In genomic region chr10:110225756-110226554, GRCh38 we compare ENCODE assay signal across 8 cellular contexts. TPM values are rescaled to one million over a fixed set of nuclear protein-coding genes. Genes with fewer than 3 reads are reported as not detected.
DNase-seq lines count a peak whose midpoint lies in the region; ATAC-seq and TF ChIP-seq lines count a peak whose summit lies in the region.

No MANE protein-coding gene starts in this region.

- TF ChIP-seq CTCF in GM13977 (IDR thresholded peaks at IDR 0.05; ENCODE audit: extremely low read depth, insufficient read depth, missing control alignments), result peak; percentile 75
- peak; percentile 76 to 93 (median 77) for TF ChIP-seq CTCF in ascending aorta (IDR thresholded peaks at IDR 0.05)
- TF ChIP-seq CTCF in uterus (IDR thresholded peaks at IDR 0.05), result peak; percentile 27 to 92 (median 74)

- intact Hi-C loops in ascending aorta (cut with DNase I) (loop anchor here (1.0 to 5.0 kb wide), 9 partner anchors 15 to 344 kb away; partner anchors contain the start of genes ADD3, DUSP5, SMC3 and SMNDC1), uterus (cut with DNase I; ENCODE audit: low total_unique reads) (loop anchor here (2.0 kb wide), 1 partner anchor 15 kb away; no protein-coding TSS in a partner anchor)

- H3K27me3 ChIP-seq in ascending aorta (no peaks in the 10 kb centered on the region), uterus (no peaks in the 10 kb centered on the region)

- ATAC-seq in HG02885 (IDR thresholded peaks at IDR 0.05; ENCODE audit: poor library complexity, unreplicated experiment), result peak; percentile 75

- H3K27me3 Mint-ChIP-seq in T-helper 2 cell treated with Interferon-gamma antibody and Interleukin-4, amounts not matched to agents 5 μg/mL and 100 μg/mL, for 36 hours (ENCODE audit: low read depth), result peaks cover 18% of the 10 kb centered on the region

- peak overlapping the region; percentile 95 for H3K4me3 Mint-ChIP-seq in T-helper 2 cell treated with Interferon-gamma antibody and Interleukin-4, amounts not matched to agents 5 μg/mL and 100 μg/mL, for 36 hours

- peak; percentile 40 to 62 for TF ChIP-seq POLR2A in uterus (IDR thresholded peaks at IDR 0.05)

- H3K4me3 ChIP-seq in ascending aorta, result peak overlapping the region; percentile 84 to 94
- peak overlapping the region; percentile 81 to 95 for H3K4me3 ChIP-seq in uterus

- peak overlapping the region; percentile 95 for H3K27ac Mint-ChIP-seq in T-helper 2 cell treated with Interferon-gamma antibody and Interleukin-4, amounts not matched to agents 5 μg/mL and 100 μg/mL, for 36 hours

- H3K9me3 Mint-ChIP-seq in T-helper 2 cell treated with Interferon-gamma antibody and Interleukin-4, amounts not matched to agents 5 μg/mL and 100 μg/mL, for 36 hours, result no peaks in the 10 kb centered on the region

- peaks cover 10% of the 10 kb centered on the region for H3K36me3 Mint-ChIP-seq in T-helper 2 cell treated with Interferon-gamma antibody and Interleukin-4, amounts not matched to agents 5 μg/mL and 100 μg/mL, for 36 hours (ENCODE audit: low read depth)

- in situ Hi-C loops in GM13977 (cut with MboI; ENCODE audit: low pct_unique_long_range_greater_than_20kb, low sequenced_read_pairs, unreplicated experiment), result no loop called here

- H3K4me1 Mint-ChIP-seq in T-helper 2 cell treated with Interferon-gamma antibody and Interleukin-4, amounts not matched to agents 5 μg/mL and 100 μg/mL, for 36 hours (ENCODE audit: low read depth), result peaks cover 34% of the 10 kb centered on the region

- DNase-seq in GM13977 (ENCODE audit: low spot score), result peak; percentile 89
- DNase-seq in NCI-H146 (lab: John Stamatoyannopoulos, UW), result peak; percentile 91
- peak; percentile 83 for DNase-seq in T-helper 2 cell treated with Interferon-gamma antibody and Interleukin-4, amounts not matched to agents 5 μg/mL and 100 μg/mL, for 36 hours (ENCODE audit: low spot score)
- peak; percentile 63 to 95 for DNase-seq in ascending aorta (ENCODE audit: low spot score in 2 of 2)
- DNase-seq in hepatic stellate cell (ENCODE audit: low spot score), result peak; percentile 82
- peak; percentile 97 for DNase-seq in putamen (ENCODE audit: low spot score)
- DNase-seq in uterus, result peak; percentile 90 to 91

- H3K27ac ChIP-seq in ascending aorta (peak overlapping the region; percentile 87 to 98), uterus (peak overlapping the region; percentile 95 to 99)

- peaks cover 0 to 22% of the 10 kb centered on the region in 2 donors for H3K4me1 ChIP-seq in ascending aorta
- H3K4me1 ChIP-seq in uterus, result peaks cover 0 to 5% of the 10 kb centered on the region in 2 donors

- H3K9me3 ChIP-seq in ascending aorta (no peaks in the 10 kb centered on the region), uterus (no peaks in the 10 kb centered on the region)

- H3K36me3 ChIP-seq in ascending aorta, result peaks cover 0 to 10% of the 10 kb centered on the region in 2 donors
- no peaks in the 10 kb centered on the region for H3K36me3 ChIP-seq in uterus

RNA-seq across cellular contexts. Expression of gene MXI1, which starts 18.6 kb away (rescaled TPM):
- total RNA-seq in ascending aorta (95.0 TPM), uterus (10 to 100 TPM; 27.4 to 52.9 (median 51.6) TPM)

Comparison
In these comparisons a context has a peak if more than half of its experiments do, and no peak if none do; other contexts are left out.
1. Peak in every context shown above with its lines: DNase-seq, ATAC-seq, H3K4me3 ChIP-seq and H3K27ac ChIP-seq.